1 cellular context compared by ENCODE assay signal in genomic region chr7:183907-184767, GRCh38.
TF ChIP-seq lines count a peak whose summit lies in the region.

No MANE protein-coding gene starts in this region.

TF ChIP-seq in IMR-90, 13 proteins besides CTCF, POLR2A, EP300 and RAD21:
- TF ChIP-seq SMC3 (IDR thresholded peaks at IDR 0.05; ENCODE audit: low read depth, low read length) = no peak
